28 cellular contexts compared by ENCODE assay signal in genomic region chr11:46170797-46171196, GRCh38.
"Had no signal": no experiment of that assay in that cellular context is flagged by ENCODE, and none has a peak within 500 bp of the region (broad histone marks: within the 10 kb centered on the region; RNA-seq: fewer than 3 reads in every experiment).

No MANE protein-coding gene starts in this region.

- H3K36me3 ChIP-seq: left lung, neural progenitor cell, neutrophil, right atrium auricular region, suprapubic skin, thoracic aorta, tibial artery, upper lobe of right lung had no signal

- ATAC-seq: left cardiac atrium, left lung, natural killer cell, sciatic nerve, upper lobe of right lung had no signal

- H3K4me1 ChIP-seq: left lung, neural progenitor cell, right atrium auricular region, suprapubic skin, tibial artery, upper lobe of right lung had no signal

- H3K9me3 ChIP-seq: left lung, neutrophil, right atrium auricular region, suprapubic skin, thoracic aorta, tibial artery, upper lobe of right lung had no signal

- DNase-seq: hippocampal formation; kidney glomerular epithelial cell; left cardiac atrium; left lung; mesendoderm; naive B cell; natural killer cell; nephron progenitor cell; occipital lobe; stimulated activated CD4-positive, alpha-beta T cell treated with anti-CD3 and anti-CD28 coated beads, Interleukin-12 subunit alpha, Interleukin-12 subunit beta, amount 100 ng/mL, for 4 hours; stimulated activated CD4-positive, alpha-beta T cell treated with anti-CD3 and anti-CD28 coated beads, Interleukin-15, amount 100 ng/mL, for 24 hours; stimulated activated CD4-positive, alpha-beta T cell treated with anti-CD3 and anti-CD28 coated beads, Interleukin-2, amount 100 ng/mL, for 24 hours; stimulated activated CD4-positive, alpha-beta T cell treated with anti-CD3 and anti-CD28 coated beads, Interleukin-4, amount 100 ng/mL, for 1 hour; stimulated activated naive CD4-positive, alpha-beta T cell; tibial artery; trophoblast cell; upper lobe of right lung had no signal

- H3K36me3 Mint-ChIP-seq: mesothelial cell of epicardium, naive B cell, natural killer cell, neural progenitor cell had no signal

- H3K4me3 Mint-ChIP-seq: mesothelial cell of epicardium; naive B cell; natural killer cell; nephron progenitor cell; neural progenitor cell; stimulated activated naive CD8-positive, alpha-beta T cell treated with anti-CD3 and anti-CD28 coated beads, Interleukin-15, Interleukin-2, amounts not matched to agents 100 ng/mL and 50 ng/mL, for 24 hours had no signal

- H3K27ac ChIP-seq: left lung, neural progenitor cell, neutrophil, right atrium auricular region, skin epidermis, suprapubic skin, thoracic aorta, tibial artery, upper lobe of right lung had no signal

- H3K27ac Mint-ChIP-seq: mesothelial cell of epicardium; naive B cell; natural killer cell; neural progenitor cell; progenitor cell of endocrine pancreas; stimulated activated naive CD8-positive, alpha-beta T cell treated with anti-CD3 and anti-CD28 coated beads, Interleukin-15, Interleukin-2, amounts not matched to agents 100 ng/mL and 50 ng/mL, for 24 hours had no signal

- H3K9me3 Mint-ChIP-seq: mesothelial cell of epicardium; naive B cell; natural killer cell; nephron progenitor cell; neural progenitor cell; stimulated activated naive CD8-positive, alpha-beta T cell treated with anti-CD3 and anti-CD28 coated beads, Interleukin-15, Interleukin-2, amounts not matched to agents 100 ng/mL and 50 ng/mL, for 24 hours had no signal

- H3K4me3 ChIP-seq: left lung, lung, neural progenitor cell, right atrium auricular region, skin epidermis, suprapubic skin, thoracic aorta, tibial artery, upper lobe of right lung had no signal

- H3K4me1 Mint-ChIP-seq: mesothelial cell of epicardium, naive B cell, natural killer cell, nephron progenitor cell, neural progenitor cell had no signal

- H3K27me3 ChIP-seq: neural progenitor cell, right atrium auricular region, upper lobe of right lung had no signal
